ENCODE assay signal across 1 cellular context in the genomic region with DNA sequence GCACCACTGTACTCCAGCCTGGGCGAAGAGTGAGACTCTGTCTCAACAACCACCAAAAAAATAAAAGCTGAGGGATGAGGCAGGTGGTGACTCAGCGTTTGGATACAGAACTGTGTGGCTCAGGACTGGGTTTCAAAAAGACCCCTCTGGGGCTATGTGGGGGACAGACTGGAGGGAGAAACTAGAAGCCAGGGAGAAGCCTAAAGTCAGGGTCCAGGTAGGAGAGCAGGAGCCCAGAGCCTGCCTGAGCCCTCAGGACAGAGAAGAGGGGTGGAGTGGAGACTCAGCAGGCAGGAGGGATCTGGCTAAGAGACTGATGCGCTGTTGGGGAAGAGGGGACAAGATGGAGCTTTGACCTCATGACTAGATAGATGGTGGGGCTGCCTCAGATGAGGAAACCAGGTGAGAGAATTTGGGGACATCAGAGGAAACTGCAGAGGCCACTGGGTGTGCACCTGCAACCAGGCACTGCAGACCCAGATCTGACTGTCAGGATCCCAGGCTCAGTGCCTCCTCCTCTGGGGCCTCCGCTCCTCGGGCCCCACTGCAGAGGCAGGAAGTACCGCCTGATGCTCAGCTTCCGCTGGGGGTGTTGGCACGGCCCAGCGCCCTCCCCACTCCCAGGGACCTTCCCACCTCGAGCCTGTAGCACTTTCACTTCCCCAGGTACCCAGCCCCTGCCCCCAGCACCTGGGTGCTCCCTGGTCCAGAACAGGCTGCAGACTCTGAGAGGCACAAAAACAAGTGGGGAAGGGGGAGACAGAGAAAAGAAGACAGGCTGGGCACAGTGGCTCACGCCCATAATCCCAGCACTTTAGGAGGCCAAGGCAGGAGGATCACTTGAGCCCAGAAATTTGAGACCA.
TF ChIP-seq lines count a peak whose summit lies in the region.

No MANE protein-coding gene starts in this region.

TF ChIP-seq in K562, 482 proteins besides CTCF, POLR2A, EP300 and RAD21:
- TF ChIP-seq ZNF699 (CRISPR knock-in tag; IDR thresholded peaks at IDR 0.05; ENCODE audit: insufficient replicate concordance) = no peak
- no peak for TF ChIP-seq ZNF778 (CRISPR knock-in tag; IDR thresholded peaks at IDR 0.05)
- TF ChIP-seq, protein P1, sequence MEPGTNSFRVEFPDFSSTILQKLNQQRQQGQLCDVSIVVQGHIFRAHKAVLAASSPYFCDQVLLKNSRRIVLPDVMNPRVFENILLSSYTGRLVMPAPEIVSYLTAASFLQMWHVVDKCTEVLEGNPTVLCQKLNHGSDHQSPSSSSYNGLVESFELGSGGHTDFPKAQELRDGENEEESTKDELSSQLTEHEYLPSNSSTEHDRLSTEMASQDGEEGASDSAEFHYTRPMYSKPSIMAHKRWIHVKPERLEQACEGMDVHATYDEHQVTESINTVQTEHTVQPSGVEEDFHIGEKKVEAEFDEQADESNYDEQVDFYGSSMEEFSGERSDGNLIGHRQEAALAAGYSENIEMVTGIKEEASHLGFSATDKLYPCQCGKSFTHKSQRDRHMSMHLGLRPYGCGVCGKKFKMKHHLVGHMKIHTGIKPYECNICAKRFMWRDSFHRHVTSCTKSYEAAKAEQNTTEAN (CRISPR knock-in tag; IDR thresholded peaks at IDR 0.05) = no peak
- TF ChIP-seq KLF13 (tag; IDR thresholded peaks at IDR 0.05; ENCODE audit: borderline replicate concordance, low read depth) = no peak
- no peak for TF ChIP-seq HNRNPL (IDR thresholded peaks at IDR 0.05; ENCODE audit: low read depth, low read length)
- no peak for TF ChIP-seq PTRF (tag; IDR thresholded peaks at IDR 0.05)
- peak; percentile 60 for TF ChIP-seq C11orf30 (IDR thresholded peaks at IDR 0.05; ENCODE audit: low read depth)
- no peak for TF ChIP-seq ETS2 (tag; IDR thresholded peaks at IDR 0.05; ENCODE audit: borderline replicate concordance, poor library complexity, severe bottlenecking)
- TF ChIP-seq CHD4 (IDR thresholded peaks at IDR 0.05; ENCODE audit: insufficient read depth, insufficient replicate concordance, low read depth, low read length, poor library complexity, severe bottlenecking) = no peak
- TF ChIP-seq ZNF780A (CRISPR knock-in tag; IDR thresholded peaks at IDR 0.05) = no peak
- no peak for TF ChIP-seq ESRRB (CRISPR knock-in tag; IDR thresholded peaks at IDR 0.05; ENCODE audit: borderline replicate concordance)
- TF ChIP-seq, protein P2, sequence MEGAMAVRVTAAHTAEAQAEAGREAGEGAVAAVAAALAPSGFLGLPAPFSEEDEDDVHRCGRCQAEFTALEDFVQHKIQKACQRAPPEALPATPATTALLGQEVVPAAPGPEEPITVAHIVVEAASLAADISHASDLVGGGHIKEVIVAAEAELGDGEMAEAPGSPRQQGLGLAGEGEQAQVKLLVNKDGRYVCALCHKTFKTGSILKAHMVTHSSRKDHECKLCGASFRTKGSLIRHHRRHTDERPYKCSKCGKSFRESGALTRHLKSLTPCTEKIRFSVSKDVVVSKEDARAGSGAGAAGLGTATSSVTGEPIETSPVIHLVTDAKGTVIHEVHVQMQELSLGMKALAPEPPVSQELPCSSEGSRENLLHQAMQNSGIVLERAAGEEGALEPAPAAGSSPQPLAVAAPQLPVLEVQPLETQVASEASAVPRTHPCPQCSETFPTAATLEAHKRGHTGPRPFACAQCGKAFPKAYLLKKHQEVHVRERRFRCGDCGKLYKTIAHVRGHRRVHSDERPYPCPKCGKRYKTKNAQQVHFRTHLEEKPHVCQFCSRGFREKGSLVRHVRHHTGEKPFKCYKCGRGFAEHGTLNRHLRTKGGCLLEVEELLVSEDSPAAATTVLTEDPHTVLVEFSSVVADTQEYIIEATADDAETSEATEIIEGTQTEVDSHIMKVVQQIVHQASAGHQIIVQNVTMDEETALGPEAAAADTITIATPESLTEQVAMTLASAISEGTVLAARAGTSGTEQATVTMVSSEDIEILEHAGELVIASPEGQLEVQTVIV (CRISPR knock-in tag; IDR thresholded peaks at IDR 0.05; ENCODE audit: borderline replicate concordance) = no peak
- no peak for TF ChIP-seq HDAC1 (IDR thresholded peaks at IDR 0.05)
- TF ChIP-seq MAFG (tag; conservative IDR thresholded peaks at IDR 0.05) = 0 out of 2 replicates have a peak, but pooled peaks have one; percentile 30
- no peak for TF ChIP-seq ZNF282 (CRISPR knock-in tag; IDR thresholded peaks at IDR 0.05)
- no peak for TF ChIP-seq MEIS2 (IDR thresholded peaks at IDR 0.05; ENCODE audit: partially characterized antibody)
- TF ChIP-seq, protein P3, sequence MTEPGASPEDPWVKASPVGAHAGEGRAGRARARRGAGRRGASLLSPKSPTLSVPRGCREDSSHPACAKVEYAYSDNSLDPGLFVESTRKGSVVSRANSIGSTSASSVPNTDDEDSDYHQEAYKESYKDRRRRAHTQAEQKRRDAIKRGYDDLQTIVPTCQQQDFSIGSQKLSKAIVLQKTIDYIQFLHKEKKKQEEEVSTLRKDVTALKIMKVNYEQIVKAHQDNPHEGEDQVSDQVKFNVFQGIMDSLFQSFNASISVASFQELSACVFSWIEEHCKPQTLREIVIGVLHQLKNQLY (CRISPR knock-in tag; conservative IDR thresholded peaks at IDR 0.05) = no peak
- no peak for TF ChIP-seq TRIM28 (IDR thresholded peaks at IDR 0.05)
- TF ChIP-seq, protein P4, sequence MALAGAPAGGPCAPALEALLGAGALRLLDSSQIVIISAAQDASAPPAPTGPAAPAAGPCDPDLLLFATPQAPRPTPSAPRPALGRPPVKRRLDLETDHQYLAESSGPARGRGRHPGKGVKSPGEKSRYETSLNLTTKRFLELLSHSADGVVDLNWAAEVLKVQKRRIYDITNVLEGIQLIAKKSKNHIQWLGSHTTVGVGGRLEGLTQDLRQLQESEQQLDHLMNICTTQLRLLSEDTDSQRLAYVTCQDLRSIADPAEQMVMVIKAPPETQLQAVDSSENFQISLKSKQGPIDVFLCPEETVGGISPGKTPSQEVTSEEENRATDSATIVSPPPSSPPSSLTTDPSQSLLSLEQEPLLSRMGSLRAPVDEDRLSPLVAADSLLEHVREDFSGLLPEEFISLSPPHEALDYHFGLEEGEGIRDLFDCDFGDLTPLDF (CRISPR knock-in tag; IDR thresholded peaks at IDR 0.05) = no peak
- no peak for TF ChIP-seq ESRRA (IDR thresholded peaks at IDR 0.05; ENCODE audit: borderline replicate concordance, low read depth)
- no peak for TF ChIP-seq PTBP1 (IDR thresholded peaks at IDR 0.05; ENCODE audit: low read depth, low read length)
- TF ChIP-seq NFE2 (IDR thresholded peaks at IDR 0.05; ENCODE audit: low read depth) = peak; percentile 26; the same call in 1 of the 2 replicates
- no peak for TF ChIP-seq CTBP1 (IDR thresholded peaks at IDR 0.05; ENCODE audit: borderline replicate concordance)
- peak; percentile 43; the same call in 1 of the 2 replicates for TF ChIP-seq ZNF316 (IDR thresholded peaks at IDR 0.05)
- TF ChIP-seq SREBF2 (CRISPR knock-in tag; IDR thresholded peaks at IDR 0.05) = no peak
- TF ChIP-seq CEBPG (CRISPR knock-in tag; IDR thresholded peaks at IDR 0.05) = no peak
- no peak for TF ChIP-seq CEBPG (tag; conservative IDR thresholded peaks at IDR 0.05 in 1 of 2, IDR thresholded peaks at IDR 0.05 in 1 of 2)
- TF ChIP-seq, protein P5, sequence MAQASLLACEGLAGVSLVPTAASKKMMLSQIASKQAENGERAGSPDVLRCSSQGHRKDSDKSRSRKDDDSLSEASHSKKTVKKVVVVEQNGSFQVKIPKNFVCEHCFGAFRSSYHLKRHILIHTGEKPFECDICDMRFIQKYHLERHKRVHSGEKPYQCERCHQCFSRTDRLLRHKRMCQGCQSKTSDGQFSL (CRISPR knock-in tag; IDR thresholded peaks at IDR 0.05) = no peak
- TF ChIP-seq, protein P5 (tag; IDR thresholded peaks at IDR 0.05) = no peak
- TF ChIP-seq, protein P6, sequence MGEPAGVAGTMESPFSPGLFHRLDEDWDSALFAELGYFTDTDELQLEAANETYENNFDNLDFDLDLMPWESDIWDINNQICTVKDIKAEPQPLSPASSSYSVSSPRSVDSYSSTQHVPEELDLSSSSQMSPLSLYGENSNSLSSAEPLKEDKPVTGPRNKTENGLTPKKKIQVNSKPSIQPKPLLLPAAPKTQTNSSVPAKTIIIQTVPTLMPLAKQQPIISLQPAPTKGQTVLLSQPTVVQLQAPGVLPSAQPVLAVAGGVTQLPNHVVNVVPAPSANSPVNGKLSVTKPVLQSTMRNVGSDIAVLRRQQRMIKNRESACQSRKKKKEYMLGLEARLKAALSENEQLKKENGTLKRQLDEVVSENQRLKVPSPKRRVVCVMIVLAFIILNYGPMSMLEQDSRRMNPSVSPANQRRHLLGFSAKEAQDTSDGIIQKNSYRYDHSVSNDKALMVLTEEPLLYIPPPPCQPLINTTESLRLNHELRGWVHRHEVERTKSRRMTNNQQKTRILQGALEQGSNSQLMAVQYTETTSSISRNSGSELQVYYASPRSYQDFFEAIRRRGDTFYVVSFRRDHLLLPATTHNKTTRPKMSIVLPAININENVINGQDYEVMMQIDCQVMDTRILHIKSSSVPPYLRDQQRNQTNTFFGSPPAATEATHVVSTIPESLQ (CRISPR knock-in tag; IDR thresholded peaks at IDR 0.05) = no peak
- TF ChIP-seq TAF15 (IDR thresholded peaks at IDR 0.05; ENCODE audit: low read depth, low read length) = no peak
- no peak for TF ChIP-seq SRSF7 (optimal IDR thresholded peaks at IDR 0.05; ENCODE audit: low read depth, low read length)
